ENCODE assay signal across 12 cellular contexts in the genomic region with DNA sequence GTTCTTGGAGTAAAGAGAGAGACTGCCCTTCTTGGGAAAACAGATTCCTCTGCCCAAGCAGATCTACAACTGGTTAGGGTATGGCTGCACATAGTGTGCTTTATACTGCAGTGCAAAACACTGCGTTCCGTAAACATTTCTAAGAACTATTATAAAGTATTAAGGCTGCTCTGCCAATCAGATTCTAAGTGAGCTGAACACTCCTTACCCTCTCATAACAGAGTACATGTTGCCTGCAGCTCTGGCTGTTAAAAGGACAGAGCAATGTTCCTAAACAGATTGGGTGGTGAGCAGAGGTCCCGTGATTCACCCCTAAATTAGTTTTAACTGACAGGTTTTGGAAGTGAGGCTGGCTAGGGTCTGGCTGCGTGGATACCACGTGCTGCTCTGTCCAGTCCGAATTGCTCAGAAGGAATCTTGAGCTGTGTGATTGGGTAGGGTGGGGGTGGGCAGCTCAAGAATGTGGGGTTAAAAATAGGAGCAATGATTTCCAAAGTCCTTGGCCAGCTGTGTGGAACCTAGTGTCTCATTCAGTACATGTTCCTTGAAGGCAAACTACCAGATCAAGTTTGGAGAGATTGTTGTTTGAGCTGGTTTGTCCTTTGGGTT.
DNase-seq lines count a peak whose midpoint lies in the region; ATAC-seq lines count a peak whose summit lies in the region.
"Had no signal": no experiment of that assay in that cellular context is flagged by ENCODE, and none has a peak within 500 bp of the region (broad histone marks: within the 10 kb centered on the region; RNA-seq: fewer than 3 reads in every experiment).

No MANE protein-coding gene starts in this region.

- H3K4me1 ChIP-seq in mesenchymal stem cell (ENCODE audit: control insufficient read depth, insufficient read depth, low read depth, low read length) (no peaks in the 10 kb centered on the region), subcutaneous abdominal adipose tissue (ENCODE audit: control insufficient read depth in 5 of 5, insufficient read depth in 5 of 5, low read length in 5 of 5) (peaks cover 0 to 18% (median 9%) of the 10 kb centered on the region in 5 donors)
- H3K4me1 ChIP-seq: SJSA1 had no signal

- no peak overlapping the region for H3K4ac ChIP-seq in mesenchymal stem cell (ENCODE audit: low read depth in 1 of 2, low read length in 2 of 2)

- no peaks in the 10 kb centered on the region for H3K79me1 ChIP-seq in mesenchymal stem cell (replicated peaks; ENCODE audit: low read length, poor library complexity, severe bottlenecking)

- no peak overlapping the region for H3K23ac ChIP-seq in mesenchymal stem cell (ENCODE audit: low read length in 2 of 2)

- H2AK5ac ChIP-seq in mesenchymal stem cell (ENCODE audit: low read length, severe bottlenecking) = no peak overlapping the region

- no peaks in the 10 kb centered on the region for H3K27me3 ChIP-seq in mesenchymal stem cell (ENCODE audit: control insufficient read depth in 1 of 2, insufficient read depth in 1 of 2, low read length in 2 of 2)
- no peaks in the 10 kb centered on the region for H3K27me3 ChIP-seq in subcutaneous abdominal adipose tissue (ENCODE audit: control insufficient read depth in 5 of 5, insufficient read depth in 4 of 5, low read length in 5 of 5)
- H3K27me3 ChIP-seq: SJSA1 had no signal

- no peak overlapping the region for H2BK120ac ChIP-seq in mesenchymal stem cell (ENCODE audit: low read depth, low read length)

- H3K27ac ChIP-seq in mesenchymal stem cell (ENCODE audit: low read length, poor library complexity, severe bottlenecking) (no peak overlapping the region), subcutaneous abdominal adipose tissue (ENCODE audit: low read depth, low read length) (no peak overlapping the region)
- H3K27ac ChIP-seq: SJSA1 had no signal

- no peak overlapping the region for H3K4me3 Mint-ChIP-seq in T-helper 17 cell
- H3K4me3 Mint-ChIP-seq: IgD-negative memory B cell had no signal

- H3K9me3 ChIP-seq in mesenchymal stem cell (ENCODE audit: control insufficient read depth, low read length) = no peaks in the 10 kb centered on the region
- no peaks in the 10 kb centered on the region for H3K9me3 ChIP-seq in subcutaneous abdominal adipose tissue (ENCODE audit: control insufficient read depth in 5 of 5, low read length in 5 of 5)
- H3K9me3 ChIP-seq in T-helper 17 cell (ENCODE audit: control insufficient read depth, low read length, poor library complexity, severe bottlenecking) = no peaks in the 10 kb centered on the region
- H3K9me3 ChIP-seq: SJSA1 had no signal

- H2BK5ac ChIP-seq in mesenchymal stem cell (ENCODE audit: low read depth, low read length, poor library complexity, severe bottlenecking) = no peak overlapping the region

- H2AFZ ChIP-seq in mesenchymal stem cell (ENCODE audit: low read depth, low read length) = no peak overlapping the region

- H2BK12ac ChIP-seq in mesenchymal stem cell (ENCODE audit: low read length in 2 of 2) = no peak overlapping the region

- H3K27me3 Mint-ChIP-seq in T-helper 17 cell = peaks cover 8% of the 10 kb centered on the region

- no peaks in the 10 kb centered on the region for H3K36me3 Mint-ChIP-seq in T-helper 17 cell (ENCODE audit: low read depth)
- H3K36me3 Mint-ChIP-seq: IgD-negative memory B cell had no signal

- H3K4me3 ChIP-seq in mesenchymal stem cell (ENCODE audit: insufficient read depth in 1 of 2, low read depth in 1 of 2, low read length in 2 of 2) (no peak overlapping the region), subcutaneous abdominal adipose tissue (ENCODE audit: low read depth in 1 of 5, low read length in 5 of 5) (peak overlapping the region in 3 of 5 donors; percentile 16 to 51 (median 23))
- H3K4me3 ChIP-seq: SJSA1 had no signal

- H3K36me3 ChIP-seq in mesenchymal stem cell (ENCODE audit: control insufficient read depth in 1 of 2, insufficient read depth in 2 of 2, low read depth in 1 of 2, low read length in 2 of 2) (no peaks in the 10 kb centered on the region), subcutaneous abdominal adipose tissue (ENCODE audit: control insufficient read depth in 5 of 5, insufficient read depth in 5 of 5, low read length in 5 of 5) (no peaks in the 10 kb centered on the region)
- H3K36me3 ChIP-seq: SJSA1 had no signal

- no peak overlapping the region for H2BK15ac ChIP-seq in mesenchymal stem cell (ENCODE audit: low read depth, poor library complexity, severe bottlenecking)

- H3K9ac ChIP-seq in mesenchymal stem cell (ENCODE audit: low read length) = peak overlapping the region; percentile 52
- no peak overlapping the region for H3K9ac ChIP-seq in subcutaneous abdominal adipose tissue (ENCODE audit: low read length in 5 of 5)

- H3K14ac ChIP-seq in mesenchymal stem cell (ENCODE audit: low read length in 2 of 2) = no peak overlapping the region

- H3K4me2 ChIP-seq in mesenchymal stem cell (ENCODE audit: low read length, poor library complexity, severe bottlenecking) = no peak overlapping the region

- WGBS in mesenchymal stem cell = 20% methylated on average over 6 of the region's 6 CpGs

- no peak overlapping the region for H4K91ac ChIP-seq in mesenchymal stem cell (ENCODE audit: low read length)

- no peak overlapping the region for H4K8ac ChIP-seq in mesenchymal stem cell (ENCODE audit: low read length)

- H3K27ac Mint-ChIP-seq in T-helper 17 cell = no peak overlapping the region
- H3K27ac Mint-ChIP-seq: IgD-negative memory B cell had no signal

- DNase-seq in LHCN-M2 (ENCODE audit: low read depth) (peak; percentile 61), fibroblast of peridontal ligament (ENCODE audit: extremely low read depth) (peak; percentile 20), mesenchymal stem cell (peak; percentile 82), T-helper 17 cell (no peak), SK-N-DZ (ENCODE audit: low spot score) (no peak)
- DNase-seq in activated T-cell treated with anti-CD3 and anti-CD28 coated beads, Interleukin-2, amount 50 U/mL, for 48 hours = no peak
- DNase-seq: activated CD4-positive, alpha-beta T cell treated with anti-CD3 and anti-CD28 coated beads, Interleukin-2, amount 50 U/mL, for 48 hours; COR-L47 had no signal

- ATAC-seq in T-helper 17 cell (no peak), HG02884 (IDR thresholded peaks at IDR 0.05; ENCODE audit: unreplicated experiment) (no peak)

- H3K18ac ChIP-seq in mesenchymal stem cell (ENCODE audit: low read depth in 1 of 2, low read length in 2 of 2) = peak overlapping the region in 1 of 2 experiments; percentile 30

- H3K4me1 Mint-ChIP-seq in T-helper 17 cell = no peaks in the 10 kb centered on the region
- H3K4me1 Mint-ChIP-seq: IgD-negative memory B cell had no signal

Comparison
In these comparisons a context has a peak if more than half of its experiments do, and no peak if none do; other contexts are left out.
1. DNase-seq: peak in LHCN-M2 (single experiment), fibroblast of peridontal ligament (single experiment) and mesenchymal stem cell (single experiment); none in T-helper 17 cell (0 of 3), SK-N-DZ (single experiment) and activated T-cell treated with anti-CD3 and anti-CD28 coated beads, Interleukin-2, amount 50 U/mL, for 48 hours (0 of 2).
2. H3K4me3 ChIP-seq: peak in subcutaneous abdominal adipose tissue (3 of 5); none in mesenchymal stem cell (0 of 2).